Comparison of ENCODE assay signal across 8 cellular contexts in genomic region chr17:47099987-47100711, GRCh38.
A peak's percentile ranks its signal among the peaks of the same experiment; 100 is the strongest.
DNase-seq lines count a peak whose midpoint lies in the region; TF ChIP-seq lines count a peak whose summit lies in the region.

No MANE protein-coding gene starts in this region.

- H3K27ac Mint-ChIP-seq in activated naive CD4-positive, alpha-beta T cell treated with anti-CD3 and anti-CD28 coated beads for 36 hours: peak overlapping the region; percentile 90

- intact Hi-C loops in activated naive CD4-positive, alpha-beta T cell treated with anti-CD3 and anti-CD28 coated beads for 36 hours (cut with micrococcal nuclease): loop anchor here (1.0 to 2.0 kb wide), 2 partner anchors 33 to 89 kb away; partner anchors contain the start of gene CDC27

- no peaks in the 10 kb centered on the region for H3K9me3 Mint-ChIP-seq in activated naive CD4-positive, alpha-beta T cell treated with anti-CD3 and anti-CD28 coated beads for 36 hours

- peak; percentile 64 for DNase-seq in GM04503 (ENCODE audit: low read depth)
- DNase-seq in HFF-Myc (ENCODE audit: extremely low read depth, low read depth): peak; percentile 62
- peak; percentile 91 for DNase-seq in MV-4-11 (lab: John Stamatoyannopoulos, UW)
- peak; percentile 96 to 97 for DNase-seq in SJSA1 (ENCODE audit: low read depth in 1 of 2, low spot score in 2 of 2)
- DNase-seq in activated naive CD4-positive, alpha-beta T cell treated with anti-CD3 and anti-CD28 coated beads for 36 hours: peak; percentile 96
- DNase-seq in germinal center (ENCODE audit: low spot score): peak; percentile 86
- peak; percentile 41 for DNase-seq in non-pigmented ciliary epithelial cell (ENCODE audit: low read depth)
- DNase-seq in superior temporal gyrus (ENCODE audit: extremely low spot score): peak; percentile 96

- H3K4me3 ChIP-seq in HFF-Myc (replicated peaks; ENCODE audit: low read depth, low read length): peak overlapping the region; percentile 69
- peak overlapping the region; percentile 98 for H3K4me3 ChIP-seq in SJSA1

- peaks cover 10% of the 10 kb centered on the region for H3K36me3 ChIP-seq in SJSA1

- no peaks in the 10 kb centered on the region for H3K27me3 ChIP-seq in SJSA1 (replicated peaks)

- CTCF ChIA-PET in activated naive CD4-positive, alpha-beta T cell treated with anti-CD3 and anti-CD28 coated beads for 36 hours (lab: Charles Lee): no interaction called here

- H3K4me3 Mint-ChIP-seq in activated naive CD4-positive, alpha-beta T cell treated with anti-CD3 and anti-CD28 coated beads for 36 hours: peak overlapping the region; percentile 100

- H3K9me3 ChIP-seq in SJSA1 (replicated peaks): peaks cover 3% of the 10 kb centered on the region; the same call in 1 of the 2 replicates

- peak overlapping the region; percentile 68 for H3K27ac ChIP-seq in SJSA1

- no peaks in the 10 kb centered on the region for H3K27me3 Mint-ChIP-seq in activated naive CD4-positive, alpha-beta T cell treated with anti-CD3 and anti-CD28 coated beads for 36 hours (ENCODE audit: low read depth)

- H3K36me3 Mint-ChIP-seq in activated naive CD4-positive, alpha-beta T cell treated with anti-CD3 and anti-CD28 coated beads for 36 hours (ENCODE audit: low read depth): peaks cover 3% of the 10 kb centered on the region

- H3K4me1 Mint-ChIP-seq in activated naive CD4-positive, alpha-beta T cell treated with anti-CD3 and anti-CD28 coated beads for 36 hours (ENCODE audit: low read depth): peaks cover 16% of the 10 kb centered on the region

- peaks cover 12% of the 10 kb centered on the region for H3K4me1 ChIP-seq in SJSA1 (replicated peaks)

- no peak for TF ChIP-seq CTCF in HFF-Myc (IDR thresholded peaks at IDR 0.05; ENCODE audit: low read depth, low read length, missing control alignments)

Comparison
In these comparisons a context has a peak if more than half of its experiments do, and no peak if none do; other contexts are left out.
1. Peak in every context shown above with its lines: DNase-seq, H3K4me3 ChIP-seq and H3K27ac ChIP-seq.
2. DNase-seq: peak in every context shown above with its lines; median percentile 96 in SJSA1; 96 in activated naive CD4-positive, alpha-beta T cell treated with anti-CD3 and anti-CD28 coated beads for 36 hours; 96 in superior temporal gyrus; 91 in MV-4-11; 86 in germinal center; 64 in GM04503; 62 in HFF-Myc; 41 in non-pigmented ciliary epithelial cell.